In genomic region chr9:128558431-128559310, GRCh38 we compare ENCODE assay signal across 1 cellular context.
TF ChIP-seq lines count a peak whose summit lies in the region.

No MANE protein-coding gene starts in this region.

TF ChIP-seq in GM12878, 131 proteins besides CTCF, POLR2A, EP300 and RAD21 (continued from another document and continues in another):
- TF ChIP-seq E2F4 (IDR thresholded peaks at IDR 0.05; ENCODE audit: low read depth, low read length) (no peak), USF2 (IDR thresholded peaks at IDR 0.05; ENCODE audit: borderline replicate concordance, low read depth, low read length) (no peak), ESRRA (IDR thresholded peaks at IDR 0.05; ENCODE audit: low read length) (no peak), MAX (IDR thresholded peaks at IDR 0.05; ENCODE audit: low read depth, low read length) (no peak), RB1 (IDR thresholded peaks at IDR 0.05; ENCODE audit: borderline replicate concordance) (0 out of 2 replicates have a peak, but pooled peaks have one; percentile 39), JUND (IDR thresholded peaks at IDR 0.05; ENCODE audit: low read depth, low read length) (peak; percentile 73), CBFB (IDR thresholded peaks at IDR 0.05; ENCODE audit: low read depth) (peak; percentile 90), HSF1 (IDR thresholded peaks at IDR 0.05; ENCODE audit: low read depth, low read length) (no peak), CUX1 (IDR thresholded peaks at IDR 0.05; ENCODE audit: insufficient replicate concordance, low read depth, low read length) (no peak), MYC (IDR thresholded peaks at IDR 0.05; ENCODE audit: insufficient read depth, insufficient read length, insufficient replicate concordance, low read length, severe bottlenecking) (no peak), ATF7 (IDR thresholded peaks at IDR 0.05; ENCODE audit: low read depth) (peak; percentile 96), FOXK2 (IDR thresholded peaks at IDR 0.05) (no peak), IRF3 (IDR thresholded peaks at IDR 0.05) (no peak), ZNF384 (IDR thresholded peaks at IDR 0.05; ENCODE audit: borderline replicate concordance, low read depth, low read length) (no peak), ZBTB33 (IDR thresholded peaks at IDR 0.05) (no peak), ZSCAN29 (IDR thresholded peaks at IDR 0.05) (no peak), JUNB (IDR thresholded peaks at IDR 0.05) (peak; percentile 79), NKRF (conservative IDR thresholded peaks at IDR 0.05) (no peak; the same call in 1 of the 2 replicates), FOS (IDR thresholded peaks at IDR 0.05; ENCODE audit: borderline replicate concordance, extremely low read depth, insufficient read length) (no peak), BHLHE40 (IDR thresholded peaks at IDR 0.05; ENCODE audit: borderline replicate concordance in 1 of 2, low read depth in 2 of 2, low read length in 1 of 2) (peak; percentile 51; a peak in 2 of 4 replicates), ZNF274 (IDR thresholded peaks at IDR 0.05; ENCODE audit: insufficient read depth, insufficient read length) (no peak), BACH1 (IDR thresholded peaks at IDR 0.05; ENCODE audit: borderline replicate concordance) (no peak), SKIL (IDR thresholded peaks at IDR 0.05; ENCODE audit: low read depth, poor library complexity, severe bottlenecking) (peak; percentile 73), LARP7 (IDR thresholded peaks at IDR 0.05) (no peak), MTA2 (IDR thresholded peaks at IDR 0.05; ENCODE audit: low read depth) (peak; percentile 63; the same call in 1 of the 2 replicates), FOXM1 (IDR thresholded peaks at IDR 0.05; ENCODE audit: low read depth, low read length) (no peak; the same call in 1 of the 2 replicates), NR2C1 (IDR thresholded peaks at IDR 0.05) (no peak), GATAD2B (conservative IDR thresholded peaks at IDR 0.05; ENCODE audit: low read depth) (no peak), KAT2A (conservative IDR thresholded peaks at IDR 0.05; ENCODE audit: control insufficient read depth, low read depth, low read length) (no peak), SMC3 (IDR thresholded peaks at IDR 0.05; ENCODE audit: borderline replicate concordance, low read length) (no peak), MXI1 (IDR thresholded peaks at IDR 0.05; ENCODE audit: low read depth, low read length) (peak; percentile 59; the same call in 1 of the 2 replicates), SP1 (IDR thresholded peaks at IDR 0.05; ENCODE audit: low read depth, low read length) (peak; percentile 68), NBN (IDR thresholded peaks at IDR 0.05) (0 out of 2 replicates have a peak, but pooled peaks have one; percentile 77), POLR2AphosphoS5 (IDR thresholded peaks at IDR 0.05; ENCODE audit: low read length) (no peak; the same call in 1 of the 2 replicates), BRCA1 (IDR thresholded peaks at IDR 0.05; ENCODE audit: low read depth, low read length) (no peak), GABPA (IDR thresholded peaks at IDR 0.05; ENCODE audit: low read depth) (no peak), TARDBP (IDR thresholded peaks at IDR 0.05; ENCODE audit: borderline replicate concordance) (no peak), RFX5 (IDR thresholded peaks at IDR 0.05; ENCODE audit: low read depth, low read length) (no peak; the same call in 1 of the 2 replicates), MYB (IDR thresholded peaks at IDR 0.05; ENCODE audit: borderline replicate concordance, low read depth, low read length) (no peak), DPF2 (IDR thresholded peaks at IDR 0.05) (peak; percentile 63), IKZF1 (conservative IDR thresholded peaks at IDR 0.05) (peak; percentile 67; the same call in 1 of the 2 replicates), YBX1 (IDR thresholded peaks at IDR 0.05) (no peak), EGR1 (IDR thresholded peaks at IDR 0.05; ENCODE audit: borderline replicate concordance in 1 of 2, low read depth in 2 of 2, low read length in 2 of 2) (no peak), RAD51 (IDR thresholded peaks at IDR 0.05) (peak; percentile 62; the same call in 1 of the 2 replicates), HDGF (IDR thresholded peaks at IDR 0.05) (no peak)
